11 cellular contexts compared by ENCODE assay signal in the genomic region with DNA sequence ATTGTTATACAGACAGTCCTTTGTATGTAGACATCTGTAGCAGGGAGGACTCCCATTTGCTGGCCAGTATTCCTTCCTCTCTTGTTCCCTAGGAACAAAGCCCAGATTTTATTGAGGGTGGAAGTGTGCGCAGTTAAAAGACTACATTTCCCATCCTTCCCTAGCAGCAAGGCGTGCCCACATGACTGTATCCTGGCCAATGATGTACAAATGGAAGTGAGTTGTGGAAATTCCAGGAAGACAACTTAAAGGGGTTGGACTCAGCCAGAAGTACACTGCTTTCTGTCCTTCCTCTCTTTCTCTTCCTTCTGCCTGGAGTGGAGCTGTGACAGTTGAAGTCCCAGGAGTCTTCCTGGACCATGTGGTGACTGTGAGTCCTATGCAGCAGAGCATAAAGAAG.
A peak's percentile ranks its signal among the peaks of the same experiment; 100 is the strongest.
DNase-seq lines count a peak whose midpoint lies in the region; ATAC-seq and TF ChIP-seq lines count a peak whose summit lies in the region.
"Had no signal": no experiment of that assay in that cellular context is flagged by ENCODE, and none has a peak within 500 bp of the region (broad histone marks: within the 10 kb centered on the region; RNA-seq: fewer than 3 reads in every experiment).

No MANE protein-coding gene starts in this region.

- H3K4me1 ChIP-seq in HAP-1, result no peaks in the 10 kb centered on the region
- H3K4me1 ChIP-seq in iPS-15b (ENCODE audit: control insufficient read depth, insufficient read depth, low read length), result peaks cover 2% of the 10 kb centered on the region
- H3K4me1 ChIP-seq in spleen, result no peaks in the 10 kb centered on the region
- H3K4me1 ChIP-seq: parathyroid adenoma had no signal

- no peak overlapping the region for H3K27ac ChIP-seq in spleen
- H3K27ac ChIP-seq: parathyroid adenoma had no signal

- H3K27me3 ChIP-seq in HAP-1 (ENCODE audit: low read depth) (peaks cover 4% of the 10 kb centered on the region; the same call in 1 of the 2 replicates), iPS-15b (ENCODE audit: control insufficient read depth, insufficient read depth, low read length) (peaks cover 2% of the 10 kb centered on the region), spleen (replicated peaks in 1 of 7) (peaks cover 0 to 61% (median 0%) of the 10 kb centered on the region in 7 donors)

- no peak for ATAC-seq in GM18511 (IDR thresholded peaks at IDR 0.05; ENCODE audit: unreplicated experiment)

- H3K9me3 ChIP-seq in HAP-1, result no peaks in the 10 kb centered on the region
- H3K9me3 ChIP-seq in iPS-15b (ENCODE audit: control insufficient read depth, insufficient read depth, low read length), result no peaks in the 10 kb centered on the region
- H3K9me3 ChIP-seq in spleen, result no peaks in the 10 kb centered on the region

- no peak for TF ChIP-seq POLR2A in spleen (IDR thresholded peaks at IDR 0.05)

- peak; percentile 88 for DNase-seq in Ammon's horn (ENCODE audit: low spot score)
- peak; percentile 22 to 24 for DNase-seq in HAP-1 (ENCODE audit: low spot score in 2 of 2)
- DNase-seq in SK-N-DZ (ENCODE audit: low spot score), result peak; percentile 17
- DNase-seq in spleen, result no peak
- no peak for DNase-seq in NCI-H1930 (lab: John Stamatoyannopoulos, UW)
- DNase-seq in mucosa of gallbladder (ENCODE audit: low spot score), result no peak
- DNase-seq: activated CD4-positive, alpha-beta T cell treated with anti-CD3 and anti-CD28 coated beads, Interleukin-2, amount 10 ng/mL, durations not matched to agents 7 days and 5 days; CD4-positive, alpha-beta T cell had no signal

- H3K9ac ChIP-seq in iPS-15b (ENCODE audit: low read depth, low read length), result no peak overlapping the region
- H3K9ac ChIP-seq: parathyroid adenoma had no signal

- H3K36me3 ChIP-seq in HAP-1 (replicated peaks), result no peaks in the 10 kb centered on the region
- H3K36me3 ChIP-seq in iPS-15b (ENCODE audit: control insufficient read depth, insufficient read depth, low read length), result no peaks in the 10 kb centered on the region
- no peaks in the 10 kb centered on the region for H3K36me3 ChIP-seq in spleen

- in situ Hi-C loops in HAP-1 (cut with MboI; ENCODE audit: low sequenced_read_pairs), result loop anchor here (25.0 kb wide), 3 partner anchors 590 to 1365 kb away; no protein-coding TSS in a partner anchor

- no peak overlapping the region for H3K4me3 ChIP-seq in HAP-1
- peak overlapping the region; percentile 41 for H3K4me3 ChIP-seq in iPS-15b (ENCODE audit: low read depth, low read length)
- H3K4me3 ChIP-seq in spleen, result no peak overlapping the region

- TF ChIP-seq CTCF in spleen (IDR thresholded peaks at IDR 0.05 in 8 of 11, conservative IDR thresholded peaks at IDR 0.05 in 3 of 11), result no peak

- intact Hi-C loops in spleen (cut with DNase I; ENCODE audit: low total_unique reads), result no loop called here

- 11 to 49% (median 36%) methylated on average over 2 of the region's 2 CpGs for WGBS in spleen, 5 donors

Comparison
In these comparisons a context has a peak if more than half of its experiments do, and no peak if none do; other contexts are left out.
1. DNase-seq: peak in Ammon's horn (single experiment), HAP-1 (2 of 2) and SK-N-DZ (single experiment); none in spleen (single experiment), NCI-H1930 (0 of 2) and mucosa of gallbladder (single experiment).